2 cellular contexts compared by ENCODE assay signal in genomic region chr17:39831588-39831987, GRCh38.
TF ChIP-seq lines count a peak whose summit lies in the region.

No MANE protein-coding gene starts in this region.

TF ChIP-seq in A549, 52 proteins besides CTCF, POLR2A, EP300 and RAD21:
- TF ChIP-seq NFE2L2 (conservative IDR thresholded peaks at IDR 0.05; ENCODE audit: low read length) (peak; percentile 84), ZFP36 (IDR thresholded peaks at IDR 0.05; ENCODE audit: borderline replicate concordance, partially characterized antibody) (no peak), MAFK (IDR thresholded peaks at IDR 0.05; ENCODE audit: partially characterized antibody) (peak; percentile 46)

TF ChIP-seq in IMR-90, 13 proteins besides CTCF, POLR2A, EP300 and RAD21:
- TF ChIP-seq RCOR1 (IDR thresholded peaks at IDR 0.05; ENCODE audit: insufficient replicate concordance, low read length): no peak
- TF ChIP-seq, protein P1, sequence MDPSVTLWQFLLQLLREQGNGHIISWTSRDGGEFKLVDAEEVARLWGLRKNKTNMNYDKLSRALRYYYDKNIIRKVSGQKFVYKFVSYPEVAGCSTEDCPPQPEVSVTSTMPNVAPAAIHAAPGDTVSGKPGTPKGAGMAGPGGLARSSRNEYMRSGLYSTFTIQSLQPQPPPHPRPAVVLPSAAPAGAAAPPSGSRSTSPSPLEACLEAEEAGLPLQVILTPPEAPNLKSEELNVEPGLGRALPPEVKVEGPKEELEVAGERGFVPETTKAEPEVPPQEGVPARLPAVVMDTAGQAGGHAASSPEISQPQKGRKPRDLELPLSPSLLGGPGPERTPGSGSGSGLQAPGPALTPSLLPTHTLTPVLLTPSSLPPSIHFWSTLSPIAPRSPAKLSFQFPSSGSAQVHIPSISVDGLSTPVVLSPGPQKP (IDR thresholded peaks at IDR 0.05; ENCODE audit: borderline replicate concordance, low read depth, low read length): no peak
- 0 out of 2 replicates have a peak, but pooled peaks have one; percentile 57 for TF ChIP-seq NFE2L2 (IDR thresholded peaks at IDR 0.05; ENCODE audit: low read depth, low read length)
- no peak for TF ChIP-seq MAFK (IDR thresholded peaks at IDR 0.05; ENCODE audit: low read depth, low read length)
- TF ChIP-seq BHLHE40 (IDR thresholded peaks at IDR 0.05; ENCODE audit: low read depth, low read length): no peak
- TF ChIP-seq MXI1 (IDR thresholded peaks at IDR 0.05; ENCODE audit: borderline replicate concordance, low read depth, low read length): no peak
- TF ChIP-seq SMC3 (IDR thresholded peaks at IDR 0.05; ENCODE audit: low read depth, low read length): no peak
- TF ChIP-seq CEBPB (IDR thresholded peaks at IDR 0.05; ENCODE audit: low read depth, low read length): no peak
- no peak for TF ChIP-seq CHD1 (IDR thresholded peaks at IDR 0.05; ENCODE audit: low read depth, low read length)
